In the genomic region with DNA sequence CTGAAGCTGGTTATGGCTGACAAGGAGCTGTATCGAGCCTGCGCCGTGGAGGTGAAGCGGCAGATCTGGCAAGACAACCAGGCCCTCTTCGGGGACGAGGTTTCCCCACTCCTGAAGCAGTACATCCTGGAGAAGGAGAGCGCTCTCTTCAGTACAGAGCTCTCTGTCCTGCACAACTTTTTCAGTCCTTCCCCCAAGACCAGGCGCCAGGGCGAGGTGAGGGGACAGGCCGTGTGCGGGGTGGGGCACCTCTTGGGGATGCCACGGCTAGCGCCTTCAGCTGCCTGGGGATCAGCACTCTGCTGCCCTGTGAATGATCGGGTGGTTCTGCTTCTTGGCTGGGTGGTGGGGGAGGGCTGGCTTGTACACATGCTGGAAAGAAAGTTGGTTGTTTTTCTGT, we compare ENCODE assay signal across 13 cellular contexts. TPM values are rescaled to one million over a fixed set of nuclear protein-coding genes. Genes with fewer than 3 reads are reported as not detected.
DNase-seq lines count a peak whose midpoint lies in the region; ATAC-seq lines count a peak whose summit lies in the region.
"Had no signal": no experiment of that assay in that cellular context is flagged by ENCODE, and none has a peak within 500 bp of the region (broad histone marks: within the 10 kb centered on the region; RNA-seq: fewer than 3 reads in every experiment).

No MANE protein-coding gene starts in this region.

- H3K4me3 ChIP-seq in CD4-positive, CD25-positive, alpha-beta regulatory T cell (ENCODE audit: low read depth, low read length), result no peak overlapping the region
- H3K4me3 ChIP-seq in adipocyte (ENCODE audit: low read length), result peak overlapping the region; percentile 98

- H3K9me3 ChIP-seq in CD4-positive, CD25-positive, alpha-beta regulatory T cell (ENCODE audit: control insufficient read depth in 2 of 2, low read length in 2 of 2), result no peaks in the 10 kb centered on the region
- no peaks in the 10 kb centered on the region for H3K9me3 ChIP-seq in adipocyte (ENCODE audit: control insufficient read depth, low read length)
- H3K9me3 ChIP-seq: pancreas had no signal

- peaks cover 12% of the 10 kb centered on the region for H3K36me3 ChIP-seq in CD4-positive, CD25-positive, alpha-beta regulatory T cell (ENCODE audit: control insufficient read depth, insufficient read depth, low read length)
- H3K36me3 ChIP-seq in adipocyte (ENCODE audit: control insufficient read depth, insufficient read depth, low read length, severe bottlenecking), result peaks cover 9% of the 10 kb centered on the region
- H3K36me3 ChIP-seq: pancreas had no signal

- H3K36me3 Mint-ChIP-seq in CD4-positive, CD25-positive, alpha-beta regulatory T cell, result peaks cover 11% of the 10 kb centered on the region
- peaks cover 1% of the 10 kb centered on the region for H3K36me3 Mint-ChIP-seq in IgD-negative memory B cell
- peaks cover 0 to 22% (median 3%) of the 10 kb centered on the region in 3 donors for H3K36me3 Mint-ChIP-seq in naive thymus-derived CD8-positive, alpha-beta T cell

- peaks cover 27% of the 10 kb centered on the region for H3K4me1 ChIP-seq in CD4-positive, CD25-positive, alpha-beta regulatory T cell (ENCODE audit: control insufficient read depth, insufficient read depth, low read length, poor library complexity, severe bottlenecking)
- H3K4me1 ChIP-seq in adipocyte (ENCODE audit: control insufficient read depth, insufficient read depth, low read length), result peaks cover 20% of the 10 kb centered on the region

- peaks cover 0 to 30% (median 4%) of the 10 kb centered on the region in 4 donors for H3K4me1 Mint-ChIP-seq in CD4-positive, CD25-positive, alpha-beta regulatory T cell
- peaks cover 4 to 16% (median 8%) of the 10 kb centered on the region in 3 donors for H3K4me1 Mint-ChIP-seq in IgD-negative memory B cell
- H3K4me1 Mint-ChIP-seq in naive thymus-derived CD8-positive, alpha-beta T cell, result peaks cover 4 to 22% (median 15%) of the 10 kb centered on the region in 4 donors

- peak overlapping the region; percentile 95 for H3K9ac ChIP-seq in adipocyte (ENCODE audit: low read length)

- no peaks in the 10 kb centered on the region for H3K27me3 ChIP-seq in CD4-positive, CD25-positive, alpha-beta regulatory T cell (ENCODE audit: control insufficient read depth, insufficient read depth, low read length)
- no peaks in the 10 kb centered on the region for H3K27me3 ChIP-seq in adipocyte (replicated peaks; ENCODE audit: control insufficient read depth, insufficient read depth, low read length)
- H3K27me3 ChIP-seq: pancreas had no signal

- no peak for DNase-seq in CD4-positive, CD25-positive, alpha-beta regulatory T cell
- DNase-seq in adipocyte (ENCODE audit: low read depth) (no peak), T1000 (lab: John Stamatoyannopoulos, UW) (no peak)
- DNase-seq in naive thymus-derived CD8-positive, alpha-beta T cell, result no peak
- DNase-seq in effector CD8-positive, alpha-beta T cell (lab: John Stamatoyannopoulos, UW), result no peak
- DNase-seq: activated CD8-positive, alpha-beta memory T cell treated with anti-CD3 and anti-CD28 coated beads for 24 hours; NCI-H1694; pancreas had no signal

- ATAC-seq in CD4-positive, CD25-positive, alpha-beta regulatory T cell (ENCODE audit: low read depth in 2 of 2), result no peak
- no peak for ATAC-seq in naive thymus-derived CD8-positive, alpha-beta T cell
- ATAC-seq in GM21423 (IDR thresholded peaks at IDR 0.05; ENCODE audit: unreplicated experiment), result no peak
- no peak for ATAC-seq in GM21367 (IDR thresholded peaks at IDR 0.05; ENCODE audit: unreplicated experiment)
- ATAC-seq: pancreas had no signal

- no peak overlapping the region for H3K27ac ChIP-seq in CD4-positive, CD25-positive, alpha-beta regulatory T cell (ENCODE audit: insufficient read depth, low read length, poor library complexity, severe bottlenecking)
- H3K27ac ChIP-seq: pancreas had no signal

- H3K27ac Mint-ChIP-seq in CD4-positive, CD25-positive, alpha-beta regulatory T cell, result peak overlapping the region in 1 of 3 donors; percentile 11
- H3K27ac Mint-ChIP-seq in IgD-negative memory B cell, result no peak overlapping the region
- H3K27ac Mint-ChIP-seq in naive thymus-derived CD8-positive, alpha-beta T cell, result peak overlapping the region in 1 of 10 donors; percentile 19

- H3K27me3 Mint-ChIP-seq in CD4-positive, CD25-positive, alpha-beta regulatory T cell, result no peaks in the 10 kb centered on the region
- no peaks in the 10 kb centered on the region for H3K27me3 Mint-ChIP-seq in IgD-negative memory B cell
- H3K27me3 Mint-ChIP-seq in naive thymus-derived CD8-positive, alpha-beta T cell, result no peaks in the 10 kb centered on the region

- H3K4me3 Mint-ChIP-seq in CD4-positive, CD25-positive, alpha-beta regulatory T cell, result peak overlapping the region; percentile 18 to 92 (median 85)
- peak overlapping the region; percentile 84 to 96 (median 90) for H3K4me3 Mint-ChIP-seq in IgD-negative memory B cell
- peak overlapping the region; percentile 59 to 96 (median 86) for H3K4me3 Mint-ChIP-seq in naive thymus-derived CD8-positive, alpha-beta T cell

- H3K9me3 Mint-ChIP-seq in CD4-positive, CD25-positive, alpha-beta regulatory T cell, result no peaks in the 10 kb centered on the region
- H3K9me3 Mint-ChIP-seq in IgD-negative memory B cell, result no peaks in the 10 kb centered on the region
- no peaks in the 10 kb centered on the region for H3K9me3 Mint-ChIP-seq in naive thymus-derived CD8-positive, alpha-beta T cell

- POLR2A ChIA-PET in naive thymus-derived CD8-positive, alpha-beta T cell (lab: Charles Lee), result interaction anchor here (0.6 to 8.2 kb wide), 7 partner anchors 9 to 292 kb away, joined by 4 to 139 read pairs (median 6); partner anchors contain the start of genes MAN1B1 and TUBB4B

RNA-seq across cellular contexts. Expression of gene NELFB, which starts 1.7 kb away (rescaled TPM):
- 46.4 TPM for total RNA-seq in CD4-positive, CD25-positive, alpha-beta regulatory T cell
- 10 to 100 TPM; 22.3 to 27.1 (median 23.7) TPM for polyA plus RNA-seq in CD4-positive, CD25-positive, alpha-beta regulatory T cell
- polyA plus RNA-seq in IgD-negative memory B cell, result 34.2 TPM
- total RNA-seq in naive thymus-derived CD8-positive, alpha-beta T cell, result 10 to 100 TPM; 42.4 to 45.9 TPM
- 10 to 100 TPM; 20.4 to 29.7 (median 25.0) TPM for polyA plus RNA-seq in naive thymus-derived CD8-positive, alpha-beta T cell

RNA-seq across cellular contexts. Expression of gene STPG3, which starts 5.8 kb away (rescaled TPM):
- total RNA-seq in CD4-positive, CD25-positive, alpha-beta regulatory T cell, result not detected
- not detected for polyA plus RNA-seq in CD4-positive, CD25-positive, alpha-beta regulatory T cell
- not detected for polyA plus RNA-seq in IgD-negative memory B cell
- not detected for total RNA-seq in naive thymus-derived CD8-positive, alpha-beta T cell
- not detected for polyA plus RNA-seq in naive thymus-derived CD8-positive, alpha-beta T cell
- total RNA-seq: dermis microvascular lymphatic vessel endothelial cell, pancreas, RPMI7951 had no signal

RNA-seq across cellular contexts. Expression of gene TUBB4B, which starts 15.8 kb away (rescaled TPM):
- total RNA-seq in CD4-positive, CD25-positive, alpha-beta regulatory T cell, result 100 TPM
- polyA plus RNA-seq in CD4-positive, CD25-positive, alpha-beta regulatory T cell, result 10 to 100 TPM; 56.7 to 87.4 (median 71.8) TPM
- 88.4 TPM for polyA plus RNA-seq in IgD-negative memory B cell
- total RNA-seq in naive thymus-derived CD8-positive, alpha-beta T cell, result 10 to 100 TPM; 60.2 TPM
- polyA plus RNA-seq in naive thymus-derived CD8-positive, alpha-beta T cell, result 10 to 100 TPM; 10.8 to 23.4 (median 22.5) TPM

RNA-seq across cellular contexts. Expression of gene TOR4A, which starts 20.7 kb away (rescaled TPM):
- total RNA-seq in CD4-positive, CD25-positive, alpha-beta regulatory T cell, result 6.1 TPM
- polyA plus RNA-seq in CD4-positive, CD25-positive, alpha-beta regulatory T cell, result 1 to 10 TPM; 2.6 to 4.2 (median 3.5) TPM
- 8.9 TPM for polyA plus RNA-seq in IgD-negative memory B cell
- 1 to 10 TPM in 1 of 2 experiments, under 1 TPM in 1; 0.91 to 1.4 TPM for total RNA-seq in naive thymus-derived CD8-positive, alpha-beta T cell
- under 1 TPM in 2 of 3 donors, not detected in 1; 0.12 to 0.15 TPM for polyA plus RNA-seq in naive thymus-derived CD8-positive, alpha-beta T cell

RNA-seq across cellular contexts. Expression of gene SLC34A3, which starts 26.1 kb away (rescaled TPM):
- total RNA-seq in CD4-positive, CD25-positive, alpha-beta regulatory T cell, result not detected
- not detected for polyA plus RNA-seq in CD4-positive, CD25-positive, alpha-beta regulatory T cell
- polyA plus RNA-seq in IgD-negative memory B cell, result not detected
- total RNA-seq in naive thymus-derived CD8-positive, alpha-beta T cell, result not detected
- not detected for polyA plus RNA-seq in naive thymus-derived CD8-positive, alpha-beta T cell
- total RNA-seq: dermis microvascular lymphatic vessel endothelial cell, RPMI7951 had no signal
